8 cellular contexts compared by ENCODE assay signal in the genomic region with DNA sequence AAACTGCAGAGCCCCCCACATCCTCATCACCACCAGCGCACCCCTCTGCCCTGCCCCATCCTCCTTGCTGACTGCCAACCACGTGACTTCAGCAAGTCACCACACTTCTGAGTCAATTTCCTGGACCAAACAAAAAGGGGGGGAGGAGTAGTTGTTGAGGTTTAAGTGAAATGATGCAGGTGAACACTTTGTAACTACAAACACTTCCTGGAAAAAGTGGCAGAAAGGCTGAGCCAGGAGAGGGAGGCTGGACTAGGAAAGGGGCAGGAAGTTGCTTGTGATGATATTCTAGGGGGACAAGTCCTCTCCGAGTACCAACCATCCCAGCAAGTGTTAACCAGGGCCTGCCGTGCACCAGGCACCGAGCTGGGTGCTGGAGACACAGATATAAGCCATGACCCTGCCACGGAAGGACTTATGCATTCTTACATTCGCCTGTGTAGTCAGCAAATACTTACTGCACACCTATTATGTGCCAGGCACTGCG.
DNase-seq lines count a peak whose midpoint lies in the region; ATAC-seq and TF ChIP-seq lines count a peak whose summit lies in the region.

No MANE protein-coding gene starts in this region.

- TF ChIP-seq CTCF in kidney epithelial cell (IDR thresholded peaks at IDR 0.05; ENCODE audit: insufficient read depth, low read length, poor library complexity, severe bottlenecking): no peak

- H3K27ac Mint-ChIP-seq in stimulated activated naive B cell treated with anti-CD40 and anti-IgM and Interleukin-4, amounts not matched to agents 10 μg/mL and 1 μg/mL and 100 μg/mL, for 72 hours: peak overlapping the region; percentile 90

- in situ Hi-C loops in ACHN (cut with HindIII; ENCODE audit: low pct_ligation_motif_present, low pct_unique_long_range_greater_than_20kb, low sequenced_read_pairs): no loop called here

- peaks cover 51 to 70% of the 10 kb centered on the region in 2 donors for H3K4me1 Mint-ChIP-seq in stimulated activated naive B cell treated with anti-CD40 and anti-IgM and Interleukin-4, amounts not matched to agents 10 μg/mL and 1 μg/mL and 100 μg/mL, for 72 hours

- H3K36me3 Mint-ChIP-seq in stimulated activated naive B cell treated with anti-CD40 and anti-IgM and Interleukin-4, amounts not matched to agents 10 μg/mL and 1 μg/mL and 100 μg/mL, for 72 hours: peaks cover 22 to 32% of the 10 kb centered on the region in 2 donors

- no peaks in the 10 kb centered on the region for H3K27me3 ChIP-seq in kidney epithelial cell (ENCODE audit: control insufficient read depth, insufficient read depth, low read length)

- peaks cover 8 to 9% of the 10 kb centered on the region in 2 donors for H3K9me3 Mint-ChIP-seq in stimulated activated naive B cell treated with anti-CD40 and anti-IgM and Interleukin-4, amounts not matched to agents 10 μg/mL and 1 μg/mL and 100 μg/mL, for 72 hours

- no peaks in the 10 kb centered on the region for H3K27me3 Mint-ChIP-seq in stimulated activated naive B cell treated with anti-CD40 and anti-IgM and Interleukin-4, amounts not matched to agents 10 μg/mL and 1 μg/mL and 100 μg/mL, for 72 hours

- no peak overlapping the region for H3K4me3 ChIP-seq in kidney epithelial cell (ENCODE audit: low read depth, low read length)

- H3K36me3 ChIP-seq in kidney epithelial cell (ENCODE audit: control insufficient read depth, insufficient read depth, low read length): no peaks in the 10 kb centered on the region

- H3K4me3 Mint-ChIP-seq in stimulated activated naive B cell treated with anti-CD40 and anti-IgM and Interleukin-4, amounts not matched to agents 10 μg/mL and 1 μg/mL and 100 μg/mL, for 72 hours: peak overlapping the region; percentile 62 to 73

- peak; percentile 89 for ATAC-seq in stimulated activated naive B cell treated with anti-CD40 and anti-IgM and Interleukin-4, amounts not matched to agents 10 μg/mL and 1 μg/mL and 100 μg/mL, for 72 hours (replicated peaks)
- no peak for ATAC-seq in HG03469 (IDR thresholded peaks at IDR 0.05; ENCODE audit: unreplicated experiment)

- DNase-seq in ACHN (peak; percentile 27), H4 (ENCODE audit: low spot score) (peak; percentile 71), RPMI7951 (ENCODE audit: low read depth) (peak; percentile 32), activated gamma-delta T cell (lab: John Stamatoyannopoulos, UW) (peak; percentile 43), kidney epithelial cell (ENCODE audit: low read depth) (peak; percentile 35), NCI-H774 (lab: John Stamatoyannopoulos, UW) (no peak)
- peak; percentile 35 for DNase-seq in stimulated activated naive B cell treated with anti-CD40 and anti-IgM and Interleukin-4, amounts not matched to agents 10 μg/mL and 1 μg/mL and 100 μg/mL, for 72 hours
